In the genomic region with DNA sequence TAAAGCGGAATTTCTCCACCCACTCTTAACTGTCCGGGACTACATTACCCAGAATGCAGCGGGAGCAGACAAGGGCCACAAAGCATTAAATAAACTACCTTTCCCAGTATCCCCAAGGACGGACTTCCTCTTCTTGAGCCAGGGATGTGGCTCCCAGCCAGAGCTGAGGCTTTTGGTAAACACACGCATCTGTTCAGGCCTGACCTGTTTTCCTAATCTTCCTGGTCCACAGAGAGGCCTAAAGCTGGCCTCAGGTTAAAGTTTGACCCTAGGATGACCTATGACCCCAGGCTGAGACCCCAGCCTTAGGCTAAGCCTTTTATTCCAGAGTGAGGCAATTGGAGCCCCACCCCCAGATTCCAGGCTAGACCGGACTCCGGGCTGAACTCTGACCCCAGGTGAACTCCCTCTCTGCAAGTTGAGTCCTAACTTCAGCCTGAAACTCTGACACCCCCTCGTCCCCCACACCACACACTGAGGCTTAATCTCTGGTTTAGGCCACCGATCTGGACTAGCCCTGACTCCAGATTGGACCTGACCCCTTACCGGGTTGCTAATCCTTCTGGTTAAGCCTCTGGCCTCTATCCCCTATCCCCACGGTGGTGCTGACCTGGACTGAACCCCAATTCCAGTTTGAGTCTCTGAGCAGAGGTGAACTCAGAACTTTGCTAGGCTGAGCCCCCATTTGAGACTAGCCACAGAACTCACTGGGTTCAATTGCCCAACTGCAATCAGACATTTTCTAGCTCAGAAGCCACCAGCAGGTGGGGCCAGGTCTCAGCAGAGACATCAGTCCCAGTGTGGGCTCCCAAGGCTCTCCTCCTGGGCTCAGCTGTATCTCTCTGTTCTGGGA, we compare ENCODE assay signal across 8 cellular contexts. TPM values are rescaled to one million over a fixed set of nuclear protein-coding genes. Genes with fewer than 3 reads are reported as not detected.
A peak's percentile ranks its signal among the peaks of the same experiment; 100 is the strongest.
DNase-seq lines count a peak whose midpoint lies in the region; ATAC-seq and TF ChIP-seq lines count a peak whose summit lies in the region.

No MANE protein-coding gene starts in this region.

- no peaks in the 10 kb centered on the region for H3K36me3 ChIP-seq in CD4-positive, CD25-positive, alpha-beta regulatory T cell (ENCODE audit: control insufficient read depth, insufficient read depth, low read length)
- peaks cover 16% of the 10 kb centered on the region for H3K36me3 ChIP-seq in lower lobe of right lung

- H3K4me3 Mint-ChIP-seq in CD4-positive, CD25-positive, alpha-beta regulatory T cell: peak overlapping the region; percentile 90 to 100 (median 98)
- H3K4me3 Mint-ChIP-seq in activated CD4-positive, alpha-beta T cell treated with anti-CD3 and anti-CD28 coated beads, Interleukin-2, amount 10 ng/mL, durations not matched to agents 24 days and 14 days: peak overlapping the region; percentile 98
- H3K4me3 Mint-ChIP-seq in dendritic cell treated with granulocyte-macrophage colony-stimulating factor and Interleukin-4, amounts not matched to agents 40 ng/mL and 50 ng/mL, for 4 days: peak overlapping the region; percentile 94

- peaks cover 44% of the 10 kb centered on the region for H3K4me1 ChIP-seq in CD4-positive, CD25-positive, alpha-beta regulatory T cell (ENCODE audit: control insufficient read depth, insufficient read depth, low read length, poor library complexity, severe bottlenecking)
- H3K4me1 ChIP-seq in lower lobe of right lung: peaks cover 55% of the 10 kb centered on the region

- peak; percentile 60 to 89 (median 74) for DNase-seq in CD4-positive, CD25-positive, alpha-beta regulatory T cell
- peak; percentile 32 for DNase-seq in NCI-H526 treated with DMSO at 0.1 percent for 48 hours (lab: John Stamatoyannopoulos, UW)
- peak; percentile 93 for DNase-seq in activated CD4-positive, alpha-beta T cell treated with anti-CD3 and anti-CD28 coated beads, Interleukin-2, amount 10 ng/mL, durations not matched to agents 24 days and 14 days
- peak; percentile 96 for DNase-seq in lower lobe of right lung
- peak; percentile 51 to 78 (median 57) for DNase-seq in stimulated activated CD4-positive, alpha-beta T cell treated with anti-CD3 and anti-CD28 coated beads, TNF-alpha, amount 100 ng/mL, for 24 hours (ENCODE audit: low read depth in 3 of 3)

- H3K4me3 ChIP-seq in CD4-positive, CD25-positive, alpha-beta regulatory T cell (ENCODE audit: low read depth, low read length): peak overlapping the region; percentile 61
- peak overlapping the region; percentile 93 for H3K4me3 ChIP-seq in lower lobe of right lung

- peak overlapping the region; percentile 94 for H3K27ac ChIP-seq in CD4-positive, CD25-positive, alpha-beta regulatory T cell (ENCODE audit: insufficient read depth, low read length, poor library complexity, severe bottlenecking)
- H3K27ac ChIP-seq in lower lobe of right lung: peak overlapping the region; percentile 78

- no peak for ATAC-seq in CD4-positive, CD25-positive, alpha-beta regulatory T cell (ENCODE audit: low read depth in 2 of 2)
- ATAC-seq in GM21737 (IDR thresholded peaks at IDR 0.05; ENCODE audit: unreplicated experiment) (peak; percentile 16), lower lobe of right lung (peak; percentile 53 to 57), GM19324 (IDR thresholded peaks at IDR 0.05; ENCODE audit: low FRiP score, unreplicated experiment) (no peak)

- peaks cover 10 to 40% (median 22%) of the 10 kb centered on the region in 4 donors for H3K4me1 Mint-ChIP-seq in CD4-positive, CD25-positive, alpha-beta regulatory T cell
- peaks cover 36% of the 10 kb centered on the region for H3K4me1 Mint-ChIP-seq in activated CD4-positive, alpha-beta T cell treated with anti-CD3 and anti-CD28 coated beads, Interleukin-2, amount 10 ng/mL, durations not matched to agents 24 days and 14 days
- H3K4me1 Mint-ChIP-seq in dendritic cell treated with granulocyte-macrophage colony-stimulating factor and Interleukin-4, amounts not matched to agents 40 ng/mL and 50 ng/mL, for 4 days (ENCODE audit: low read depth): peaks cover 37% of the 10 kb centered on the region

- H3K27me3 Mint-ChIP-seq in CD4-positive, CD25-positive, alpha-beta regulatory T cell: peaks cover 8% of the 10 kb centered on the region
- no peaks in the 10 kb centered on the region for H3K27me3 Mint-ChIP-seq in activated CD4-positive, alpha-beta T cell treated with anti-CD3 and anti-CD28 coated beads, Interleukin-2, amount 10 ng/mL, durations not matched to agents 24 days and 14 days
- H3K27me3 Mint-ChIP-seq in dendritic cell treated with granulocyte-macrophage colony-stimulating factor and Interleukin-4, amounts not matched to agents 40 ng/mL and 50 ng/mL, for 4 days: peaks cover 9% of the 10 kb centered on the region

- peak overlapping the region; percentile 96 to 97 (median 97) for H3K27ac Mint-ChIP-seq in CD4-positive, CD25-positive, alpha-beta regulatory T cell
- H3K27ac Mint-ChIP-seq in activated CD4-positive, alpha-beta T cell treated with anti-CD3 and anti-CD28 coated beads, Interleukin-2, amount 10 ng/mL, durations not matched to agents 24 days and 14 days: peak overlapping the region; percentile 99
- peak overlapping the region; percentile 91 for H3K27ac Mint-ChIP-seq in dendritic cell treated with granulocyte-macrophage colony-stimulating factor and Interleukin-4, amounts not matched to agents 40 ng/mL and 50 ng/mL, for 4 days

- no peaks in the 10 kb centered on the region for H3K9me3 ChIP-seq in CD4-positive, CD25-positive, alpha-beta regulatory T cell (ENCODE audit: control insufficient read depth in 2 of 2, low read length in 2 of 2)
- no peaks in the 10 kb centered on the region for H3K9me3 ChIP-seq in lower lobe of right lung

- peaks cover 5% of the 10 kb centered on the region for H3K36me3 Mint-ChIP-seq in CD4-positive, CD25-positive, alpha-beta regulatory T cell
- peaks cover 26% of the 10 kb centered on the region for H3K36me3 Mint-ChIP-seq in activated CD4-positive, alpha-beta T cell treated with anti-CD3 and anti-CD28 coated beads, Interleukin-2, amount 10 ng/mL, durations not matched to agents 24 days and 14 days (ENCODE audit: low read depth)
- peaks cover 52% of the 10 kb centered on the region for H3K36me3 Mint-ChIP-seq in dendritic cell treated with granulocyte-macrophage colony-stimulating factor and Interleukin-4, amounts not matched to agents 40 ng/mL and 50 ng/mL, for 4 days (ENCODE audit: low read depth)

- TF ChIP-seq CTCF in lower lobe of right lung (IDR thresholded peaks at IDR 0.05): peak; percentile 64

- intact Hi-C loops in activated CD4-positive, alpha-beta T cell treated with anti-CD3 and anti-CD28 coated beads, Interleukin-2, amount 10 ng/mL, durations not matched to agents 24 days and 14 days (cut with micrococcal nuclease): loop anchor here (1.0 to 5.0 kb wide), 11 partner anchors 15 to 1204 kb away; partner anchors contain the start of genes ALKBH7, PET100, SH2D3A and TIMM44
- intact Hi-C loops in dendritic cell treated with granulocyte-macrophage colony-stimulating factor and Interleukin-4, amounts not matched to agents 40 ng/mL and 50 ng/mL, for 4 days (cut with micrococcal nuclease): loop anchor here (1.0 to 2.0 kb wide), 5 partner anchors 15 to 221 kb away; partner anchors contain the start of gene VAV1
- intact Hi-C loops in lower lobe of right lung (cut with DNase I): no loop called here

- no peaks in the 10 kb centered on the region for H3K27me3 ChIP-seq in CD4-positive, CD25-positive, alpha-beta regulatory T cell (ENCODE audit: control insufficient read depth, insufficient read depth, low read length)
- no peaks in the 10 kb centered on the region for H3K27me3 ChIP-seq in lower lobe of right lung (ENCODE audit: low read depth)

- no peaks in the 10 kb centered on the region for H3K9me3 Mint-ChIP-seq in CD4-positive, CD25-positive, alpha-beta regulatory T cell
- H3K9me3 Mint-ChIP-seq in activated CD4-positive, alpha-beta T cell treated with anti-CD3 and anti-CD28 coated beads, Interleukin-2, amount 10 ng/mL, durations not matched to agents 24 days and 14 days: no peaks in the 10 kb centered on the region
- no peaks in the 10 kb centered on the region for H3K9me3 Mint-ChIP-seq in dendritic cell treated with granulocyte-macrophage colony-stimulating factor and Interleukin-4, amounts not matched to agents 40 ng/mL and 50 ng/mL, for 4 days

RNA-seq across cellular contexts. Expression of gene GPR108, which starts 0.7 kb away (rescaled TPM):
- total RNA-seq in CD4-positive, CD25-positive, alpha-beta regulatory T cell: 60.7 TPM
- polyA plus RNA-seq in CD4-positive, CD25-positive, alpha-beta regulatory T cell: 10 to 100 TPM; 82.9 to 98.8 (median 87.4) TPM
- total RNA-seq in activated CD4-positive, alpha-beta T cell treated with anti-CD3 and anti-CD28 coated beads, Interleukin-2, amount 10 ng/mL, durations not matched to agents 24 days and 14 days: 97.7 and 107 TPM in 2 replicates
- total RNA-seq in lower lobe of right lung: 87.0 TPM

RNA-seq across cellular contexts. Expression of gene TRIP10, which starts 1.4 kb away (rescaled TPM):
- 2.6 TPM for total RNA-seq in CD4-positive, CD25-positive, alpha-beta regulatory T cell
- under 1 TPM in 3 of 4 donors, not detected in 1; 0.37 to 0.51 (median 0.38) TPM for polyA plus RNA-seq in CD4-positive, CD25-positive, alpha-beta regulatory T cell
- total RNA-seq in activated CD4-positive, alpha-beta T cell treated with anti-CD3 and anti-CD28 coated beads, Interleukin-2, amount 10 ng/mL, durations not matched to agents 24 days and 14 days: 66.3 and 67.7 TPM in 2 replicates
- total RNA-seq in lower lobe of right lung: 65.8 TPM

RNA-seq across cellular contexts. Expression of gene C3, which starts 17.6 kb away (rescaled TPM):
- total RNA-seq in CD4-positive, CD25-positive, alpha-beta regulatory T cell: not detected
- not detected for polyA plus RNA-seq in CD4-positive, CD25-positive, alpha-beta regulatory T cell
- 4.8 and 5.3 TPM in 2 replicates for total RNA-seq in activated CD4-positive, alpha-beta T cell treated with anti-CD3 and anti-CD28 coated beads, Interleukin-2, amount 10 ng/mL, durations not matched to agents 24 days and 14 days
- 1,321 TPM for total RNA-seq in lower lobe of right lung

RNA-seq across cellular contexts. Expression of gene SH2D3A, which starts 29.1 kb away (rescaled TPM):
- total RNA-seq in CD4-positive, CD25-positive, alpha-beta regulatory T cell: 46.2 TPM
- 10 to 100 TPM; 19.5 to 26.5 (median 22.1) TPM for polyA plus RNA-seq in CD4-positive, CD25-positive, alpha-beta regulatory T cell
- total RNA-seq in activated CD4-positive, alpha-beta T cell treated with anti-CD3 and anti-CD28 coated beads, Interleukin-2, amount 10 ng/mL, durations not matched to agents 24 days and 14 days: 9.8 and 11.0 TPM in 2 replicates
- 21.2 TPM for total RNA-seq in lower lobe of right lung

RNA-seq across cellular contexts. Expression of gene VAV1, which starts 34.4 kb away (rescaled TPM):
- 117 TPM for total RNA-seq in CD4-positive, CD25-positive, alpha-beta regulatory T cell
- polyA plus RNA-seq in CD4-positive, CD25-positive, alpha-beta regulatory T cell: 10 to 100 TPM; 14.8 to 24.2 (median 21.8) TPM
- 75.3 and 78.9 TPM in 2 replicates for total RNA-seq in activated CD4-positive, alpha-beta T cell treated with anti-CD3 and anti-CD28 coated beads, Interleukin-2, amount 10 ng/mL, durations not matched to agents 24 days and 14 days
- 36.2 TPM for total RNA-seq in lower lobe of right lung

Comparison
In these comparisons a context has a peak if more than half of its experiments do, and no peak if none do; other contexts are left out.
1. ATAC-seq: peak in GM21737 (single experiment) and lower lobe of right lung (2 of 2); none in CD4-positive, CD25-positive, alpha-beta regulatory T cell (0 of 2) and GM19324 (single experiment).
2. DNase-seq: peak in every context shown above with its lines; median percentile 96 in lower lobe of right lung; 93 in activated CD4-positive, alpha-beta T cell treated with anti-CD3 and anti-CD28 coated beads, Interleukin-2, amount 10 ng/mL, durations not matched to agents 24 days and 14 days; 74 in CD4-positive, CD25-positive, alpha-beta regulatory T cell; 57 in stimulated activated CD4-positive, alpha-beta T cell treated with anti-CD3 and anti-CD28 coated beads, TNF-alpha, amount 100 ng/mL, for 24 hours; 32 in NCI-H526 treated with DMSO at 0.1 percent for 48 hours.
3. RNA of gene TRIP10, which starts 1.4 kb away (total RNA-seq): 66.3 to 67.7 TPM in activated CD4-positive, alpha-beta T cell treated with anti-CD3 and anti-CD28 coated beads, Interleukin-2, amount 10 ng/mL, durations not matched to agents 24 days and 14 days and 65.8 TPM in lower lobe of right lung (single experiment); 2.6 TPM in CD4-positive, CD25-positive, alpha-beta regulatory T cell (single experiment); every median in the first group is over 10 times any median in the second.
4. RNA of gene C3, which starts 17.6 kb away (total RNA-seq): 1,321 TPM in lower lobe of right lung (single experiment); 4.8 to 5.3 TPM in activated CD4-positive, alpha-beta T cell treated with anti-CD3 and anti-CD28 coated beads, Interleukin-2, amount 10 ng/mL, durations not matched to agents 24 days and 14 days and not detected in CD4-positive, CD25-positive, alpha-beta regulatory T cell (single experiment); every median in the first group is over 100 times any median in the second.
5. Peak in every context shown above with its lines, with median percentiles within 50 percentile points of each other: H3K27ac Mint-ChIP-seq and H3K4me3 Mint-ChIP-seq.